Comparison of ENCODE assay signal across 27 cellular contexts in genomic region chr2:199660167-199660566, GRCh38.
"Had no signal": no experiment of that assay in that cellular context is flagged by ENCODE, and none has a peak within 500 bp of the region (broad histone marks: within the 10 kb centered on the region; RNA-seq: fewer than 3 reads in every experiment).

No MANE protein-coding gene starts in this region.

- H3K9me3 ChIP-seq: esophagus muscularis mucosa, gastrocnemius medialis had no signal

- H3K36me3 Mint-ChIP-seq: activated CD8-positive, alpha-beta memory T cell treated with anti-CD3 and anti-CD28 coated beads, Interleukin-2, amount 10 ng/mL, durations not matched to agents 7 days and 5 days; activated naive CD8-positive, alpha-beta T cell treated with anti-CD3 and anti-CD28 coated beads, Interleukin-2, amount 10 ng/mL, durations not matched to agents 7 days and 5 days; brain had no signal

- H3K4me3 Mint-ChIP-seq: activated CD4-positive, alpha-beta T cell treated with anti-CD3 and anti-CD28 coated beads for 36 hours; activated CD8-positive, alpha-beta memory T cell treated with anti-CD3 and anti-CD28 coated beads, Interleukin-2, amount 10 ng/mL, durations not matched to agents 7 days and 5 days; activated CD8-positive, alpha-beta T cell treated with anti-CD3 and anti-CD28 coated beads, Interleukin-2, amount 10 ng/mL, durations not matched to agents 7 days and 5 days; activated naive CD4-positive, alpha-beta T cell treated with anti-CD3 and anti-CD28 coated beads for 36 hours; activated naive CD4-positive, alpha-beta T cell treated with anti-CD3 and anti-CD28 coated beads, Interleukin-2, amount 50 U/mL, for 24 hours; activated naive CD8-positive, alpha-beta T cell treated with anti-CD3 and anti-CD28 coated beads, Interleukin-2, amount 10 ng/mL, durations not matched to agents 7 days and 5 days; activated T-helper 1 cell treated with anti-CD3 and anti-CD28 coated beads, Interleukin-12 subunit alpha, Interleukin-12 subunit beta, Interleukin-2, Interleukin-4 antibody, amounts not matched to agents 30 ng/mL and 10 ng/mL and 1 ng/mL, durations not matched to agents 14 hours and 24 hours and 36 hours; effector memory CD8-positive, alpha-beta T cell had no signal

- H3K27me3 ChIP-seq: ascending aorta, esophagus muscularis mucosa, gastrocnemius medialis had no signal

- H3K27me3 Mint-ChIP-seq: brain had no signal

- H3K4me1 ChIP-seq: ascending aorta, foreskin keratinocyte, gastrocnemius medialis had no signal

- H3K27ac Mint-ChIP-seq: activated CD4-positive, alpha-beta T cell treated with anti-CD3 and anti-CD28 coated beads for 36 hours; activated CD8-positive, alpha-beta memory T cell treated with anti-CD3 and anti-CD28 coated beads, Interleukin-2, amount 10 ng/mL, durations not matched to agents 7 days and 5 days; activated CD8-positive, alpha-beta T cell treated with anti-CD3 and anti-CD28 coated beads, Interleukin-2, amount 10 ng/mL, durations not matched to agents 7 days and 5 days; activated naive CD4-positive, alpha-beta T cell treated with anti-CD3 and anti-CD28 coated beads for 36 hours; activated naive CD4-positive, alpha-beta T cell treated with anti-CD3 and anti-CD28 coated beads, Interleukin-2, amount 50 U/mL, for 24 hours; activated naive CD8-positive, alpha-beta T cell treated with anti-CD3 and anti-CD28 coated beads, Interleukin-2, amount 10 ng/mL, durations not matched to agents 7 days and 5 days; activated T-helper 1 cell treated with anti-CD3 and anti-CD28 coated beads, Interleukin-12 subunit alpha, Interleukin-12 subunit beta, Interleukin-2, Interleukin-4 antibody, amounts not matched to agents 30 ng/mL and 10 ng/mL and 1 ng/mL, durations not matched to agents 14 hours and 24 hours and 36 hours; activated T-helper 2 cell treated with anti-CD3 and anti-CD28 coated beads, Interferon-gamma antibody, Interleukin-2, Interleukin-4, amounts not matched to agents 10 μg/mL and 5 μg/mL and 100 μg/mL, durations not matched to agents 14 hours and 24 hours and 36 hours; brain; effector memory CD8-positive, alpha-beta T cell had no signal

- H3K9me3 Mint-ChIP-seq: activated T-helper 1 cell treated with anti-CD3 and anti-CD28 coated beads, Interleukin-12 subunit alpha, Interleukin-12 subunit beta, Interleukin-2, Interleukin-4 antibody, amounts not matched to agents 30 ng/mL and 10 ng/mL and 1 ng/mL, durations not matched to agents 14 hours and 24 hours and 36 hours had no signal

- H3K36me3 ChIP-seq: ascending aorta, esophagus muscularis mucosa, gastrocnemius medialis had no signal

- H3K27ac ChIP-seq: ascending aorta, esophagus muscularis mucosa, foreskin keratinocyte, gastrocnemius medialis had no signal

- DNase-seq: activated CD4-positive, alpha-beta T cell treated with anti-CD3 and anti-CD28 coated beads for 36 hours; activated CD4-positive, alpha-beta T cell treated with anti-CD3 and anti-CD28 coated beads, Interleukin-2, amount 50 U/mL, for 1 hour; activated CD4-positive, alpha-beta T cell treated with anti-CD3 and anti-CD28 coated beads, Interleukin-2, amount 50 U/mL, for 48 hours; activated CD4-positive, CD25-positive, alpha-beta regulatory T cell; activated CD4-positive, CD25-positive, alpha-beta regulatory T cell treated with anti-CD3 and anti-CD28 coated beads, Interleukin-2, amount 50 U/mL, for 72 hours; activated CD8-positive, alpha-beta memory T cell treated with anti-CD3 and anti-CD28 coated beads, Interleukin-2, amount 10 ng/mL, durations not matched to agents 7 days and 5 days; activated CD8-positive, alpha-beta memory T cell treated with anti-CD3 and anti-CD28 coated beads, Interleukin-2, amount 50 U/mL, for 4 hours; activated CD8-positive, alpha-beta T cell treated with anti-CD3 and anti-CD28 coated beads, Interleukin-2, amount 10 ng/mL, durations not matched to agents 7 days and 5 days; activated effector memory CD4-positive, alpha-beta T cell treated with anti-CD3 and anti-CD28 coated beads, Interleukin-2, amount 50 U/mL, for 16 hours; activated naive CD4-positive, alpha-beta T cell treated with anti-CD3 and anti-CD28 coated beads for 36 hours; activated naive CD8-positive, alpha-beta T cell treated with anti-CD3 and anti-CD28 coated beads, Interleukin-2, amount 10 ng/mL, durations not matched to agents 7 days and 5 days; activated T-cell treated with anti-CD3 and anti-CD28 coated beads, Interleukin-2, amount 50 U/mL, for 1 hour; activated T-cell treated with anti-CD3 and anti-CD28 coated beads, Interleukin-2, amount 50 U/mL, for 48 hours; cortex of kidney; dermis blood vessel endothelial cell; effector CD4-positive, alpha-beta T cell; effector memory CD8-positive, alpha-beta T cell; foreskin keratinocyte; gastrocnemius medialis; glutamatergic neuron; T-helper 2 cell had no signal

- H3K4me1 Mint-ChIP-seq: activated CD4-positive, alpha-beta T cell treated with anti-CD3 and anti-CD28 coated beads for 36 hours; activated CD8-positive, alpha-beta memory T cell treated with anti-CD3 and anti-CD28 coated beads, Interleukin-2, amount 10 ng/mL, durations not matched to agents 7 days and 5 days; activated naive CD4-positive, alpha-beta T cell treated with anti-CD3 and anti-CD28 coated beads, Interleukin-2, amount 50 U/mL, for 24 hours; activated naive CD8-positive, alpha-beta T cell treated with anti-CD3 and anti-CD28 coated beads, Interleukin-2, amount 10 ng/mL, durations not matched to agents 7 days and 5 days; brain had no signal
